Comparison of ENCODE assay signal across 18 cellular contexts in the genomic region with DNA sequence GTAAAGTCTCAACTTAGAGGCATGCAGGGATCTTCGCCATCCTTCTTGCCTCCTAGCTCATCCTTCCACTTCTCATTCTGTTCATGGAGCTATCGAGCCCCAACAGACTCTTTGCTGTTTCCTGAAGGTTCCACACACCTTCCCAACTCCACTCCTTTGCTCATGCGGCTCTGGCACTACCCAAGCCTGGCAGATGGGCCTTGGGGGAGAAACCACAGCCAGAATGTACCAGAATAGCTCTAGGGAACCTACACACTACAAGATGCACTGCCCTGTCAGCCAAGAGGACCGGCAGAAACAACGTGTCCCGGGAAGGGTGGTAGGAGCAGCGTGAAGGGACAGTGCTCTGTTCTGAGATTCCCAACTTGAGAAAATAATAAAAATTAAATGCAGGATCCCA.
DNase-seq lines count a peak whose midpoint lies in the region; ATAC-seq and TF ChIP-seq lines count a peak whose summit lies in the region.
"Had no signal": no experiment of that assay in that cellular context is flagged by ENCODE, and none has a peak within 500 bp of the region (broad histone marks: within the 10 kb centered on the region; RNA-seq: fewer than 3 reads in every experiment).

No MANE protein-coding gene starts in this region.

- H3K27me3 Mint-ChIP-seq in glutamatergic neuron (ENCODE audit: unreplicated experiment): peaks cover 4% of the 10 kb centered on the region
- H3K27me3 Mint-ChIP-seq in natural killer cell treated with Interleukin-12 subunit alpha and Interleukin-12 subunit beta and Interleukin-15 and Interleukin-18, amount 100 ng/mL, for 72 hours: peaks cover 23 to 41% of the 10 kb centered on the region in 2 donors

- in situ Hi-C loops in G401 (cut with HindIII; ENCODE audit: low sequenced_read_pairs): no loop called here

- peak overlapping the region; percentile 56 for H3K27ac Mint-ChIP-seq in glutamatergic neuron (ENCODE audit: unreplicated experiment)
- no peak overlapping the region for H3K27ac Mint-ChIP-seq in natural killer cell treated with Interleukin-12 subunit alpha and Interleukin-12 subunit beta and Interleukin-15 and Interleukin-18, amount 100 ng/mL, for 72 hours
- H3K27ac Mint-ChIP-seq: CD4-positive, alpha-beta T cell; GM23338 had no signal

- peaks cover 4% of the 10 kb centered on the region for H3K36me3 Mint-ChIP-seq in glutamatergic neuron (ENCODE audit: unreplicated experiment)
- H3K36me3 Mint-ChIP-seq in natural killer cell treated with Interleukin-12 subunit alpha and Interleukin-12 subunit beta and Interleukin-15 and Interleukin-18, amount 100 ng/mL, for 72 hours: no peaks in the 10 kb centered on the region

- H3K9me3 Mint-ChIP-seq in glutamatergic neuron (ENCODE audit: unreplicated experiment): peaks cover 2% of the 10 kb centered on the region
- H3K9me3 Mint-ChIP-seq in natural killer cell treated with Interleukin-12 subunit alpha and Interleukin-12 subunit beta and Interleukin-15 and Interleukin-18, amount 100 ng/mL, for 72 hours: peaks cover 3% of the 10 kb centered on the region
- H3K9me3 Mint-ChIP-seq: CD4-positive, alpha-beta T cell; GM23338 had no signal

- H3K4me3 Mint-ChIP-seq in glutamatergic neuron (ENCODE audit: unreplicated experiment): no peak overlapping the region
- H3K4me3 Mint-ChIP-seq in natural killer cell treated with Interleukin-12 subunit alpha and Interleukin-12 subunit beta and Interleukin-15 and Interleukin-18, amount 100 ng/mL, for 72 hours: no peak overlapping the region
- H3K4me3 Mint-ChIP-seq: CD4-positive, alpha-beta T cell; GM23338 had no signal

- DNase-seq in G401 (ENCODE audit: low spot score) (peak; percentile 87), cerebellum (ENCODE audit: low spot score) (peak; percentile 58), glutamatergic neuron (no peak), posterior cingulate gyrus (peak in 7 of 10 donors; percentile 49 to 92 (median 60)), NCI-H774 (lab: John Stamatoyannopoulos, UW) (no peak), hepatic stellate cell (ENCODE audit: low spot score) (no peak), coronary artery (ENCODE audit: low spot score) (no peak)
- no peak for DNase-seq in natural killer cell treated with Interleukin-12 subunit alpha and Interleukin-12 subunit beta and Interleukin-15 and Interleukin-18, amount 100 ng/mL, for 72 hours (ENCODE audit: low spot score)
- DNase-seq: AML-193; Caco-2; CD4-positive, alpha-beta T cell; GDM1; HCEC 1CT had no signal

- intact Hi-C loops in posterior cingulate gyrus (cut with DNase I): no loop called here

- no peak for ATAC-seq in natural killer cell treated with Interleukin-12 subunit alpha and Interleukin-12 subunit beta and Interleukin-15 and Interleukin-18, amount 100 ng/mL, for 72 hours
- ATAC-seq: A549, GM23338 had no signal

- TF ChIP-seq CTCF in glutamatergic neuron (IDR thresholded peaks at IDR 0.05; ENCODE audit: partially characterized antibody, unreplicated experiment): no peak
- no peak for TF ChIP-seq CTCF in coronary artery (IDR thresholded peaks at IDR 0.05)

- H3K4me3 ChIP-seq in coronary artery: no peak overlapping the region
- H3K4me3 ChIP-seq: A549, GM23338 had no signal

- peaks cover 13% of the 10 kb centered on the region for H3K4me1 Mint-ChIP-seq in glutamatergic neuron (ENCODE audit: low read depth, unreplicated experiment)
- H3K4me1 Mint-ChIP-seq in natural killer cell treated with Interleukin-12 subunit alpha and Interleukin-12 subunit beta and Interleukin-15 and Interleukin-18, amount 100 ng/mL, for 72 hours (ENCODE audit: low read depth in 2 of 2): no peaks in the 10 kb centered on the region
- H3K4me1 Mint-ChIP-seq: GM23338 had no signal

- H3K27ac ChIP-seq in coronary artery: no peak overlapping the region
- H3K27ac ChIP-seq: 22Rv1, A549, C4-2B, HL-60 had no signal

Comparison
In these comparisons a context has a peak if more than half of its experiments do, and no peak if none do; other contexts are left out.
1. DNase-seq: peak in G401 (single experiment), cerebellum (single experiment) and posterior cingulate gyrus (7 of 10); none in glutamatergic neuron (single experiment), NCI-H774 (single experiment), natural killer cell treated with Interleukin-12 subunit alpha and Interleukin-12 subunit beta and Interleukin-15 and Interleukin-18, amount 100 ng/mL, for 72 hours (single experiment), hepatic stellate cell (single experiment) and coronary artery (single experiment).